In genomic region chr7:196778-197321, GRCh38 we compare ENCODE assay signal across 25 cellular contexts. TPM values are rescaled to one million over a fixed set of nuclear protein-coding genes. Genes with fewer than 3 reads are reported as not detected.
A peak's percentile ranks its signal among the peaks of the same experiment; 100 is the strongest.
DNase-seq lines count a peak whose midpoint lies in the region; ATAC-seq, FAIRE-seq and TF ChIP-seq lines count a peak whose summit lies in the region.
"Had no signal": no experiment of that assay in that cellular context is flagged by ENCODE, and none has a peak within 500 bp of the region (broad histone marks: within the 10 kb centered on the region; RNA-seq: fewer than 3 reads in every experiment).

No MANE protein-coding gene starts in this region.

- H3K4me1 Mint-ChIP-seq in brain = peaks cover 70% of the 10 kb centered on the region
- H3K4me1 Mint-ChIP-seq: IgD-negative memory B cell had no signal

- TF ChIP-seq EP300 in HepG2 (IDR thresholded peaks at IDR 0.05; ENCODE audit: low read depth in 2 of 2, low read length in 2 of 2) (no peak), HepG2 (CRISPR knock-in tag; IDR thresholded peaks at IDR 0.05; ENCODE audit: borderline replicate concordance) (no peak)

- peaks cover 75% of the 10 kb centered on the region for H3K36me3 ChIP-seq in IMR-90 (ENCODE audit: control insufficient read depth, insufficient read depth, low read length)
- H3K36me3 ChIP-seq in HepG2 (replicated peaks in 1 of 2; ENCODE audit: control insufficient read depth in 1 of 2, insufficient read depth in 2 of 2, low read length in 2 of 2) = peaks cover 15 to 51% of the 10 kb centered on the region in 2 experiments; a peak in 4 of 5 replicates
- peaks cover 46 to 50% (median 49%) of the 10 kb centered on the region in 3 donors for H3K36me3 ChIP-seq in skeletal muscle tissue (ENCODE audit: control insufficient read depth in 3 of 3, insufficient read depth in 3 of 3, low read length in 3 of 3)
- H3K36me3 ChIP-seq in vagina = peaks cover 0 to 45% of the 10 kb centered on the region in 2 donors
- H3K36me3 ChIP-seq: transverse colon had no signal

- POLR2A ChIA-PET in IMR-90 (lab: Charles Lee; ENCODE audit: unreplicated experiment) (no interaction called here), HepG2 (lab: Yijun Ruan, JAX) (interaction anchor here (0.7 to 2.7 kb wide), 7 partner anchors 9 to 38 kb away, joined by 3 to 22 read pairs (median 5); no protein-coding TSS in a partner anchor)

- no peak overlapping the region for H2AK5ac ChIP-seq in IMR-90 (ENCODE audit: low read depth, low read length)

- TF ChIP-seq CTCF in IMR-90 (conservative IDR thresholded peaks at IDR 0.05; ENCODE audit: low read depth, low read length) = no peak
- TF ChIP-seq CTCF in brain (conservative IDR thresholded peaks at IDR 0.05) = no peak
- TF ChIP-seq CTCF in HepG2 (CRISPR knock-in tag; IDR thresholded peaks at IDR 0.05) = no peak
- TF ChIP-seq CTCF in vagina (IDR thresholded peaks at IDR 0.05) = no peak

- no peak overlapping the region for H4K8ac ChIP-seq in IMR-90 (ENCODE audit: low read depth in 2 of 2, low read length in 2 of 2)

- no peak overlapping the region for H2BK5ac ChIP-seq in IMR-90 (ENCODE audit: low read depth, low read length, poor library complexity, severe bottlenecking)

- dilution Hi-C loops in IMR-90 (cut with HindIII; ENCODE audit: low sequenced_read_pairs, unreplicated experiment) = no loop called here

- peaks cover 82% of the 10 kb centered on the region for H4K20me1 ChIP-seq in IMR-90 (ENCODE audit: insufficient read depth, low read length)
- peaks cover 7% of the 10 kb centered on the region for H4K20me1 ChIP-seq in HepG2 (ENCODE audit: insufficient read depth, low read length)

- BruUV-seq in IMR-90 (replicated peaks; lab: Mats Ljungman, UMichigan) = no TSS peak
- no TSS peak for BruUV-seq in HepG2 (replicated peaks; lab: Mats Ljungman, UMichigan)

- WGBS in IMR-90 (ENCODE audit: extremely low coverage in 2 of 2, insufficient read length in 1 of 2), 2 experiments = 50% methylated on average over 3 of the region's 13 CpGs; no CpG with 5 or more reads in 1 of the 2 experiments
- WGBS in HepG2 (ENCODE audit: low lambda C conversion rate) = 80% methylated on average over 7 of the region's 13 CpGs

- H3K9me1 ChIP-seq in IMR-90 (ENCODE audit: insufficient read depth, low read length) = peaks cover 16% of the 10 kb centered on the region

- peaks cover 36% of the 10 kb centered on the region for H3K79me2 ChIP-seq in HepG2 (ENCODE audit: insufficient read depth, low read length)

- H3K23ac ChIP-seq in IMR-90 (ENCODE audit: low read depth, low read length) = peak overlapping the region; percentile 75

- H3K56ac ChIP-seq in IMR-90 (ENCODE audit: extremely low read depth, insufficient read depth, low read length) = no peak overlapping the region

- H3K4me2 ChIP-seq in IMR-90 (ENCODE audit: low read depth, low read length) (peak overlapping the region; percentile 4; the same call in 1 of the 2 replicates), HepG2 (ENCODE audit: low read depth, low read length) (peak overlapping the region; percentile 76)

- H3K9ac ChIP-seq in IMR-90 (ENCODE audit: low read depth, low read length) = no peak overlapping the region
- no peak overlapping the region for H3K9ac ChIP-seq in HepG2 (ENCODE audit: insufficient read depth, low read depth, low read length)
- peak overlapping the region in 2 of 3 donors; percentile 43 to 84 for H3K9ac ChIP-seq in skeletal muscle tissue (ENCODE audit: low read depth in 1 of 3, low read length in 3 of 3)

- H3K4ac ChIP-seq in IMR-90 (ENCODE audit: low read depth, low read length) = no peak overlapping the region

- ATAC-seq in IMR-90 (ENCODE audit: low read depth) (no peak), HepG2 (no peak), HG03025 (IDR thresholded peaks at IDR 0.05; ENCODE audit: low FRiP score, unreplicated experiment) (no peak), HG02884 (IDR thresholded peaks at IDR 0.05; ENCODE audit: unreplicated experiment) (no peak)
- ATAC-seq: activated CD4-positive, CD25-positive, alpha-beta regulatory T cell treated with anti-CD3 and anti-CD28 coated beads, Interleukin-2, amount 50 U/mL, for 24 hours; effector memory CD8-positive, alpha-beta T cell; naive thymus-derived CD8-positive, alpha-beta T cell; right cardiac atrium had no signal

- H3K27me3 ChIP-seq in IMR-90 (ENCODE audit: control insufficient read depth, insufficient read depth, low read length) (no peaks in the 10 kb centered on the region), HepG2 (ENCODE audit: control insufficient read depth in 1 of 2, insufficient read depth in 2 of 2, low read length in 2 of 2) (no peaks in the 10 kb centered on the region), skeletal muscle tissue (ENCODE audit: control insufficient read depth in 3 of 3, insufficient read depth in 3 of 3, low read length in 3 of 3) (no peaks in the 10 kb centered on the region), vagina (no peaks in the 10 kb centered on the region)
- H3K27me3 ChIP-seq: Peyer's patch had no signal

- H3K27me3 Mint-ChIP-seq in brain = no peaks in the 10 kb centered on the region

- H2BK15ac ChIP-seq in IMR-90 (ENCODE audit: low read depth, low read length) = no peak overlapping the region

- H2BK20ac ChIP-seq in IMR-90 (ENCODE audit: low read depth, low read length) = no peak overlapping the region

- no peak for FAIRE-seq in HepG2 (lab: Jason Lieb, UNC)

- TF ChIP-seq POLR2A in IMR-90 (IDR thresholded peaks at IDR 0.05; ENCODE audit: low read depth, low read length) (no peak), HepG2 (IDR thresholded peaks at IDR 0.05; ENCODE audit: insufficient read depth in 1 of 2, low read depth in 2 of 2, low read length in 2 of 2) (no peak), vagina (IDR thresholded peaks at IDR 0.05) (no peak)

- H3K9me3 Mint-ChIP-seq in brain = no peaks in the 10 kb centered on the region
- H3K9me3 Mint-ChIP-seq: CD4-positive, alpha-beta T cell; effector memory CD8-positive, alpha-beta T cell; IgD-negative memory B cell had no signal

- no peak overlapping the region for H4K91ac ChIP-seq in IMR-90 (ENCODE audit: insufficient read depth, low read depth, low read length)

- in situ Hi-C loops in IMR-90 (cut with MboI; ENCODE audit: low sequenced_read_pairs) (no loop called here), HepG2 (cut with HindIII; ENCODE audit: extremely low pct_ligation_motif_present, low pct_unique_long_range_greater_than_20kb) (no loop called here)

- H3K27ac Mint-ChIP-seq in brain = peak overlapping the region in 3 of 5 experiments; percentile 30 to 76 (median 47)
- H3K27ac Mint-ChIP-seq: CD4-positive, alpha-beta T cell; effector memory CD8-positive, alpha-beta T cell; IgD-negative memory B cell; naive thymus-derived CD8-positive, alpha-beta T cell had no signal

- H4K5ac ChIP-seq in IMR-90 (ENCODE audit: low read depth, low read length) = no peak overlapping the region

- TF ChIP-seq RAD21 in IMR-90 (IDR thresholded peaks at IDR 0.05; ENCODE audit: low read length) (no peak), HepG2 (CRISPR knock-in tag; IDR thresholded peaks at IDR 0.05) (no peak)

- no peak overlapping the region for H3K18ac ChIP-seq in IMR-90 (ENCODE audit: low read depth, low read length)

- H2AK9ac ChIP-seq in IMR-90 (replicated peaks; ENCODE audit: low read depth, low read length, poor library complexity) = no peak overlapping the region

- no peak overlapping the region for H3K27ac ChIP-seq in IMR-90 (ENCODE audit: insufficient read depth, low read length)
- peak overlapping the region; percentile 8 for H3K27ac ChIP-seq in HepG2 (ENCODE audit: extremely low read length, insufficient read depth, low read length)
- peak overlapping the region; percentile 67 for H3K27ac ChIP-seq in skeletal muscle tissue (ENCODE audit: low read depth, low read length)
- no peak overlapping the region for H3K27ac ChIP-seq in vagina
- H3K27ac ChIP-seq: esophagus squamous epithelium, left ventricle myocardium inferior, Peyer's patch, transverse colon had no signal

- peak overlapping the region in 3 of 5 experiments; percentile 4 to 53 (median 16) for H3K4me3 Mint-ChIP-seq in brain
- H3K4me3 Mint-ChIP-seq: CD4-positive, alpha-beta T cell had no signal

- H3K9me3 ChIP-seq in IMR-90 (ENCODE audit: control insufficient read depth, insufficient read depth, low read length) (no peaks in the 10 kb centered on the region), HepG2 (ENCODE audit: low read length) (no peaks in the 10 kb centered on the region), skeletal muscle tissue (ENCODE audit: control insufficient read depth in 3 of 3, low read length in 3 of 3) (no peaks in the 10 kb centered on the region), vagina (no peaks in the 10 kb centered on the region)
- H3K9me3 ChIP-seq: esophagus squamous epithelium, left ventricle myocardium inferior, Peyer's patch, transverse colon had no signal

- H2AFZ ChIP-seq in IMR-90 (replicated peaks; ENCODE audit: low read length, poor library complexity) = no peak overlapping the region
- no peak overlapping the region for H2AFZ ChIP-seq in HepG2 (ENCODE audit: low read length)

- CTCF ChIA-PET in IMR-90 (lab: Yijun Ruan, JAX) (interaction anchor here (1.4 kb wide), 1 partner anchor 132 kb away, joined by 3 read pairs; no protein-coding TSS in a partner anchor), HepG2 (lab: Yijun Ruan, JAX; ENCODE audit: low intra/inter-chr PET ratio, low total read pairs) (no interaction called here)

- peaks cover 39 to 82% of the 10 kb centered on the region in 2 experiments for H3K79me1 ChIP-seq in IMR-90 (ENCODE audit: low read depth in 1 of 2, low read length in 2 of 2)

- peaks cover 48% of the 10 kb centered on the region for H3K36me3 Mint-ChIP-seq in brain
- H3K36me3 Mint-ChIP-seq: naive thymus-derived CD8-positive, alpha-beta T cell had no signal

- H3K14ac ChIP-seq in IMR-90 (replicated peaks; ENCODE audit: low read depth, low read length) = no peak overlapping the region

- H3K4me3 ChIP-seq in IMR-90 (ENCODE audit: insufficient read depth, low read depth, low read length) = no peak overlapping the region
- H3K4me3 ChIP-seq in HepG2 (replicated peaks in 1 of 3; ENCODE audit: insufficient read depth in 1 of 3, low read depth in 2 of 3, low read length in 3 of 3) = peak overlapping the region in 1 of 3 experiments; percentile 24; a peak in 1 of 6 replicates
- peak overlapping the region in 1 of 3 donors; percentile 34 for H3K4me3 ChIP-seq in skeletal muscle tissue (ENCODE audit: low read length in 3 of 3)
- no peak overlapping the region for H3K4me3 ChIP-seq in vagina
- H3K4me3 ChIP-seq: esophagus squamous epithelium, left ventricle myocardium inferior, Peyer's patch, transverse colon had no signal

- H3K4me1 ChIP-seq in IMR-90 (ENCODE audit: control insufficient read depth, insufficient read depth, low read length) (peaks cover 16% of the 10 kb centered on the region), HepG2 (ENCODE audit: insufficient read depth, low read length) (peaks cover 62% of the 10 kb centered on the region), skeletal muscle tissue (ENCODE audit: control insufficient read depth in 3 of 3, insufficient read depth in 3 of 3, low read length in 3 of 3) (peaks cover 77 to 78% (median 78%) of the 10 kb centered on the region in 3 donors), vagina (peaks cover 30% of the 10 kb centered on the region)

- intact Hi-C loops in IMR-90 (cut with micrococcal nuclease) (no loop called here), HepG2 (cut with micrococcal nuclease; ENCODE audit: unreplicated experiment) (no loop called here), vagina (cut with DNase I) (no loop called here)

- no peak for DNase-seq in IMR-90
- no peak for DNase-seq in HepG2 (ENCODE audit: low spot score)
- DNase-seq in vagina (ENCODE audit: extremely low spot score in 2 of 2) = no peak
- DNase-seq: activated CD4-positive, alpha-beta T cell treated with anti-CD3 and anti-CD28 coated beads, Interleukin-2, amount 50 U/mL, for 48 hours; activated naive CD4-positive, alpha-beta T cell treated with Interleukin-2 at 50 U/mL for 16 hours; amygdala; CD4-positive, alpha-beta T cell; cortex of kidney; effector memory CD8-positive, alpha-beta T cell; esophagus squamous epithelium; left ventricle myocardium inferior; naive thymus-derived CD8-positive, alpha-beta T cell; NCI-H1930; NCI-H2227 treated with DMSO at 0.1 percent for 48 hours; NCI-H69; Peyer's patch; right cardiac atrium; stimulated activated CD4-positive, alpha-beta T cell treated with anti-CD3 and anti-CD28 coated beads, Interleukin-2, amount 100 ng/mL, for 48 hours; transverse colon had no signal

- no peak overlapping the region for H2BK120ac ChIP-seq in IMR-90 (ENCODE audit: low read depth, low read length)

RNA-seq across cellular contexts. Expression of gene FAM20C, which starts 4.5 kb away (rescaled TPM):
- 7.7 and 8.9 TPM in 2 replicates for total RNA-seq in IMR-90 (2012; rRNA removed)
- 36.6 and 38.2 TPM in 2 replicates for polyA plus RNA-seq in IMR-90 (2012; rRNA removed)
- polyA plus RNA-seq in IMR-90 (2012; cell fraction: cytosol; rRNA removed) = 36.5 and 56.4 TPM in 2 replicates
- polyA plus RNA-seq in IMR-90 (2012; cell fraction: nucleus; rRNA removed; ENCODE audit: low replicate concordance) = 38.9 and 55.0 TPM in 2 replicates
- polyA plus RNA-seq in brain (ENCODE audit: insufficient read depth, low read depth, low replicate concordance) = 20.8 TPM
- 14.5 and 19.9 TPM in 2 replicates for total RNA-seq in HepG2 (2016; rRNA removed; fragmentation: Illumina TruSeq; extraction: Trizol)
- total RNA-seq in HepG2 (2016; cell fraction: cytosol; rRNA removed; fragmentation: Illumina TruSeq; extraction: Trizol; ENCODE audit: low read depth) = 4.8 and 5.5 TPM in 2 replicates
- total RNA-seq in HepG2 (2016; cell fraction: insoluble cytoplasmic fraction; rRNA removed; fragmentation: Illumina TruSeq; extraction: Trizol) = 12.0 and 18.5 TPM in 2 replicates
- total RNA-seq in HepG2 (2016; cell fraction: membrane; rRNA removed; fragmentation: Illumina TruSeq; extraction: Trizol) = 11.5 and 11.6 TPM in 2 replicates
- 20.5 and 24.2 TPM in 2 replicates for total RNA-seq in HepG2 (2016; cell fraction: nucleus; rRNA removed; fragmentation: Illumina TruSeq; extraction: Trizol)
- 11.9 and 15.3 TPM in 2 replicates for polyA plus RNA-seq in HepG2 (2011; rRNA removed)
- 13.7 and 17.5 TPM in 2 replicates for polyA plus RNA-seq in HepG2 (2011; cell fraction: cytosol; rRNA removed)
- polyA plus RNA-seq in HepG2 (2011; cell fraction: nucleus; rRNA removed) = 24.6 and 26.4 TPM in 2 replicates
- 15.4 and 23.9 TPM in 2 replicates for polyA plus RNA-seq in HepG2 (2012)
- 2.8 and 3.2 TPM in 2 replicates for polyA plus RNA-seq in HepG2 (2016; cell fraction: cytosol; fragmentation: Illumina TruSeq; extraction: Trizol; ENCODE audit: low read depth)
- 18.9 and 20.0 TPM in 2 replicates for polyA plus RNA-seq in HepG2 (2016; cell fraction: insoluble cytoplasmic fraction; fragmentation: Illumina TruSeq; extraction: Trizol; ENCODE audit: low read depth)
- 10.0 and 10.7 TPM in 2 replicates for polyA plus RNA-seq in HepG2 (2016; cell fraction: membrane; fragmentation: Illumina TruSeq; extraction: Trizol; ENCODE audit: low read depth)
- 38.8 and 44.3 TPM in 2 replicates for polyA plus RNA-seq in HepG2 (2016; cell fraction: nucleus; fragmentation: Illumina TruSeq; extraction: Trizol; ENCODE audit: insufficient read depth, low read depth)
- polyA minus RNA-seq in HepG2 (2011; rRNA and poly(A)+ RNA removed; ENCODE audit: low replicate concordance) = 8.9 and 24.8 TPM in 2 replicates
- polyA minus RNA-seq in HepG2 (2011; cell fraction: cytosol; rRNA and poly(A)+ RNA removed) = 13.4 and 22.0 TPM in 2 replicates
- 14.4 and 19.6 TPM in 2 replicates for polyA minus RNA-seq in HepG2 (2011; cell fraction: nucleus; rRNA and poly(A)+ RNA removed)
- 14.6 TPM for total RNA-seq in skeletal muscle tissue
- total RNA-seq in vagina = 22.1 TPM
- polyA plus RNA-seq: IgD-negative memory B cell; naive thymus-derived CD8-positive, alpha-beta T cell had no signal

Comparison
In these comparisons a context has a peak if more than half of its experiments do, and no peak if none do; other contexts are left out.
1. H3K27ac ChIP-seq: peak in HepG2 (single experiment) and skeletal muscle tissue (single experiment); none in IMR-90 (single experiment) and vagina (single experiment).
2. H3K9ac ChIP-seq: peak in skeletal muscle tissue (2 of 3); none in IMR-90 (single experiment) and HepG2 (single experiment).